Comparison of ENCODE assay signal across 9 cellular contexts in genomic region chr19:38213911-38214625, GRCh38.
DNase-seq lines count a peak whose midpoint lies in the region; ATAC-seq lines count a peak whose summit lies in the region.
"Had no signal": no experiment of that assay in that cellular context is flagged by ENCODE, and none has a peak within 500 bp of the region (broad histone marks: within the 10 kb centered on the region; RNA-seq: fewer than 3 reads in every experiment).

No MANE protein-coding gene starts in this region.

- ATAC-seq in HG03060 (IDR thresholded peaks at IDR 0.05; ENCODE audit: low read depth, unreplicated experiment) (peak; percentile 59), HG03045 (IDR thresholded peaks at IDR 0.05; ENCODE audit: unreplicated experiment) (no peak)

- no peak overlapping the region for H3K9ac ChIP-seq in BLaER1

- H3K36me3 ChIP-seq in BLaER1 = peaks cover 21% of the 10 kb centered on the region

- peak; percentile 11 for DNase-seq in activated CD4-positive, CD25-positive, alpha-beta regulatory T cell treated with anti-CD3 and anti-CD28 coated beads, Interleukin-2, amount 50 U/mL, for 16 hours (ENCODE audit: low read depth, low spot score)
- DNase-seq in central memory CD4-positive, alpha-beta T cell = peak; percentile 55
- DNase-seq in stimulated activated CD4-positive, alpha-beta T cell treated with anti-CD3 and anti-CD28 coated beads, Interleukin-15, amount 100 ng/mL, for 24 hours = peak; percentile 81
- DNase-seq in GM03348 (ENCODE audit: low spot score) (no peak), middle frontal gyrus (ENCODE audit: extremely low spot score, low spot score) (no peak)

- H3K9me3 ChIP-seq in BLaER1 = no peaks in the 10 kb centered on the region

- peaks cover 56% of the 10 kb centered on the region for H4K20me1 ChIP-seq in BLaER1

- H3K4me2 ChIP-seq in BLaER1 = peak overlapping the region; percentile 65

- no peak overlapping the region for H3K4me3 ChIP-seq in BLaER1

- H3K27ac ChIP-seq in BLaER1 = no peak overlapping the region
- H3K27ac ChIP-seq: epithelial cell of prostate had no signal

- H3K27me3 ChIP-seq in BLaER1 = peaks cover 36% of the 10 kb centered on the region

- peaks cover 43% of the 10 kb centered on the region for H3K4me1 ChIP-seq in BLaER1

Comparison
In these comparisons a context has a peak if more than half of its experiments do, and no peak if none do; other contexts are left out.
1. DNase-seq: peak in activated CD4-positive, CD25-positive, alpha-beta regulatory T cell treated with anti-CD3 and anti-CD28 coated beads, Interleukin-2, amount 50 U/mL, for 16 hours (single experiment), central memory CD4-positive, alpha-beta T cell (single experiment) and stimulated activated CD4-positive, alpha-beta T cell treated with anti-CD3 and anti-CD28 coated beads, Interleukin-15, amount 100 ng/mL, for 24 hours (single experiment); none in GM03348 (single experiment) and middle frontal gyrus (single experiment).